In the genomic region with DNA sequence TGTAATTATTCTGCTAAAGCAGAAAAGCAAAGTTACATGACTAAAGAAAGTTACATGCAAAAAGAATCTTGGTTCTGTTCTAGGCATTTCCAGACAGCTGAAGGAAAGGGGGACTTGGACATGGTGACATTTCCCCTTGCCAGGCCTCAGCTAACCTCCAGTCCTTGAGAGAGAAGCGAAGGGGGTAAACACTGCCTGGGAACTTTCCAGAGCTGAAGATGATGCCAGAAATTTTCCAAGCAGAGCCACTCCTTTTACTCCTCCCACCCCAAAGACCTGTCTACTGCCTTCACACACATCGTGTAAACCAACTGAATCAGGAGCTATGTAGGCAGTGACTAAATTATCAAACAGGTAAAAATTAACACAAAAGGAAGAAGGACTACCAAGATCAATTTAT, we compare ENCODE assay signal across 14 cellular contexts. TPM values are rescaled to one million over a fixed set of nuclear protein-coding genes. Genes with fewer than 3 reads are reported as not detected.
DNase-seq lines count a peak whose midpoint lies in the region; ATAC-seq and TF ChIP-seq lines count a peak whose summit lies in the region.
"Had no signal": no experiment of that assay in that cellular context is flagged by ENCODE, and none has a peak within 500 bp of the region (broad histone marks: within the 10 kb centered on the region; RNA-seq: fewer than 3 reads in every experiment).

No MANE protein-coding gene starts in this region.

- peaks cover 36% of the 10 kb centered on the region for H3K4me1 ChIP-seq in left ventricle myocardium inferior

- no peak for ATAC-seq in GM18517 (IDR thresholded peaks at IDR 0.05; ENCODE audit: unreplicated experiment)

- TF ChIP-seq CTCF in left ventricle myocardium inferior (IDR thresholded peaks at IDR 0.05; ENCODE audit: borderline replicate concordance) (no peak), type B pancreatic cell (conservative IDR thresholded peaks at IDR 0.05) (no peak)

- peaks cover 23% of the 10 kb centered on the region for H3K4me1 Mint-ChIP-seq in type B pancreatic cell (ENCODE audit: unreplicated experiment)

- no peaks in the 10 kb centered on the region for H3K27me3 ChIP-seq in left ventricle myocardium inferior (ENCODE audit: low read depth)
- H3K27me3 ChIP-seq: Peyer's patch had no signal

- H3K9me3 ChIP-seq in left ventricle myocardium inferior (replicated peaks), result no peaks in the 10 kb centered on the region
- H3K9me3 ChIP-seq: Peyer's patch had no signal

- DNase-seq in left ventricle myocardium inferior (no peak), cardiac septum (ENCODE audit: low spot score) (no peak), OCI-M1 (lab: John Stamatoyannopoulos, UW) (peak; percentile 28), medulla oblongata (ENCODE audit: extremely low spot score) (peak; percentile 19), type B pancreatic cell (ENCODE audit: extremely low spot score, unreplicated experiment) (no peak), NCI-H146 (lab: John Stamatoyannopoulos, UW) (no peak), DMS153 (lab: John Stamatoyannopoulos, UW) (no peak)
- DNase-seq: CD4-positive, CD25-positive, alpha-beta regulatory T cell; GF-D8; Kasumi-1; Peyer's patch; SIG-M5 had no signal

- peak overlapping the region; percentile 67 for H3K4me3 Mint-ChIP-seq in type B pancreatic cell

- H3K27ac Mint-ChIP-seq in type B pancreatic cell, result no peak overlapping the region
- H3K27ac Mint-ChIP-seq: H9 had no signal

- H3K36me3 Mint-ChIP-seq in type B pancreatic cell, result peaks cover 14% of the 10 kb centered on the region
- H3K36me3 Mint-ChIP-seq: CD4-positive, CD25-positive, alpha-beta regulatory T cell had no signal

- intact Hi-C loops in left ventricle myocardium inferior (cut with micrococcal nuclease), result no loop called here
- intact Hi-C loops in cardiac septum (cut with DNase I), result no loop called here

- H3K27ac ChIP-seq in left ventricle myocardium inferior (replicated peaks), result peak overlapping the region; percentile 24
- H3K27ac ChIP-seq: Peyer's patch had no signal

- no peaks in the 10 kb centered on the region for H3K9me3 Mint-ChIP-seq in type B pancreatic cell
- H3K9me3 Mint-ChIP-seq: CD4-positive, CD25-positive, alpha-beta regulatory T cell; H9 had no signal

- no peak overlapping the region for H3K4me3 ChIP-seq in left ventricle myocardium inferior
- H3K4me3 ChIP-seq: Peyer's patch had no signal

- no peaks in the 10 kb centered on the region for H3K27me3 Mint-ChIP-seq in type B pancreatic cell

- H3K36me3 ChIP-seq in left ventricle myocardium inferior, result peaks cover 11% of the 10 kb centered on the region
- H3K36me3 ChIP-seq: Peyer's patch had no signal

RNA-seq across cellular contexts. Expression of a gene that starts 5.4 kb away (rescaled TPM):
- total RNA-seq in left ventricle myocardium inferior, result 2.5 TPM
- total RNA-seq in cardiac septum, result 2.6 TPM
- total RNA-seq in type B pancreatic cell (ENCODE audit: low replicate concordance), result 14.2 and 46.1 TPM in 2 replicates

Comparison
In these comparisons a context has a peak if more than half of its experiments do, and no peak if none do; other contexts are left out.
1. DNase-seq: peak in OCI-M1 (single experiment) and medulla oblongata (single experiment); none in left ventricle myocardium inferior (single experiment), cardiac septum (single experiment), type B pancreatic cell (single experiment), NCI-H146 (single experiment) and DMS153 (single experiment).